Comparison of ENCODE assay signal across 1 cellular context in the genomic region with DNA sequence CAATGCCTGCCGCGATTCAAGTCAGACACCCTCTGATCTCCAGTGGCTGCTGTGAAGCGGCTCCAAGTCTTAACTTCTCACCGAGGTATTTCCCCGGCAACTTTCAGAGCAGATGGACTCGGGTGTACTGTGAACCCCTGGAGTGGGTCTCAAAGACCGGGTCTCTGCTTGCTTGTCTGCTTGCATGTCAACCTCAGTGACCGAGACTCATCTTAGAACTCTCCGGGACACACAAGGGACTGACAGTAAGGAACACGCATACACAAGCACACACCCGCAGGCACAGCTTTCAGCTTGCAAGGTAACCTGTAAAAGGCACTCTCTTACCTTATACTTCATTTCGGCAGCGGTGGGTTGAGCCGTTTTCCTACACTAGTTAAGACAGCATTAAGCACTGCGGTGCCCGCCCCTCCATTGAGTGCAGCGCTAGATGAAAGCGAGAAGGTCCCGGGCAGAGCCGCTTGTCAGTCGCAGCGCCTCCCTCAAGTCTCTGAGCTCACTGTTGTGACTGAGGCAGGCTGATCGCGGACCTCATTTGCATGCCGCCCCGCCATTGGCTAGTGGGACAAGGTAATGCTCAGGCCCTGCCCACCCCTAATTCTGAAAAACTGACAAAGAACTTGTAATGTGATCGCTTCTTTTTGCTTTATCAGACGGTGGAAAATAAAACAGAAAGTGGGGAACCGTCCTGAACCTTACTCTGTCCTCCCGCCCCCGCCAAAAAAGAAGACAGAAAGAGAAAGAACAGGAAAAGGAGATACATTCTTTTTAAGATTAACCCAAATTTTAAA.
TF ChIP-seq lines count a peak whose summit lies in the region.

A gene with protein sequence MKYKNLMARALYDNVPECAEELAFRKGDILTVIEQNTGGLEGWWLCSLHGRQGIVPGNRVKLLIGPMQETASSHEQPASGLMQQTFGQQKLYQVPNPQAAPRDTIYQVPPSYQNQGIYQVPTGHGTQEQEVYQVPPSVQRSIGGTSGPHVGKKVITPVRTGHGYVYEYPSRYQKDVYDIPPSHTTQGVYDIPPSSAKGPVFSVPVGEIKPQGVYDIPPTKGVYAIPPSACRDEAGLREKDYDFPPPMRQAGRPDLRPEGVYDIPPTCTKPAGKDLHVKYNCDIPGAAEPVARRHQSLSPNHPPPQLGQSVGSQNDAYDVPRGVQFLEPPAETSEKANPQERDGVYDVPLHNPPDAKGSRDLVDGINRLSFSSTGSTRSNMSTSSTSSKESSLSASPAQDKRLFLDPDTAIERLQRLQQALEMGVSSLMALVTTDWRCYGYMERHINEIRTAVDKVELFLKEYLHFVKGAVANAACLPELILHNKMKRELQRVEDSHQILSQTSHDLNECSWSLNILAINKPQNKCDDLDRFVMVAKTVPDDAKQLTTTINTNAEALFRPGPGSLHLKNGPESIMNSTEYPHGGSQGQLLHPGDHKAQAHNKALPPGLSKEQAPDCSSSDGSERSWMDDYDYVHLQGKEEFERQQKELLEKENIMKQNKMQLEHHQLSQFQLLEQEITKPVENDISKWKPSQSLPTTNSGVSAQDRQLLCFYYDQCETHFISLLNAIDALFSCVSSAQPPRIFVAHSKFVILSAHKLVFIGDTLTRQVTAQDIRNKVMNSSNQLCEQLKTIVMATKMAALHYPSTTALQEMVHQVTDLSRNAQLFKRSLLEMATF (minus strand): TSS at position 492 of the 791 bp plus-strand sequence. CDS start 153 bp downstream, at position 339.

TF ChIP-seq in HepG2, 621 proteins besides CTCF, POLR2A, EP300 and RAD21 (continued from another document and continues in another):
- peak; percentile 84; the same call in 1 of the 2 replicates for TF ChIP-seq ZNF605 (CRISPR knock-in tag; IDR thresholded peaks at IDR 0.05)
- TF ChIP-seq TEAD2 (CRISPR knock-in tag; IDR thresholded peaks at IDR 0.05), result no peak
- no peak for TF ChIP-seq NONO (IDR thresholded peaks at IDR 0.05)
- TF ChIP-seq NONO (CRISPR knock-in tag; conservative IDR thresholded peaks at IDR 0.05), result peak; percentile 23; the same call in 1 of the 2 replicates
- TF ChIP-seq, protein P1, sequence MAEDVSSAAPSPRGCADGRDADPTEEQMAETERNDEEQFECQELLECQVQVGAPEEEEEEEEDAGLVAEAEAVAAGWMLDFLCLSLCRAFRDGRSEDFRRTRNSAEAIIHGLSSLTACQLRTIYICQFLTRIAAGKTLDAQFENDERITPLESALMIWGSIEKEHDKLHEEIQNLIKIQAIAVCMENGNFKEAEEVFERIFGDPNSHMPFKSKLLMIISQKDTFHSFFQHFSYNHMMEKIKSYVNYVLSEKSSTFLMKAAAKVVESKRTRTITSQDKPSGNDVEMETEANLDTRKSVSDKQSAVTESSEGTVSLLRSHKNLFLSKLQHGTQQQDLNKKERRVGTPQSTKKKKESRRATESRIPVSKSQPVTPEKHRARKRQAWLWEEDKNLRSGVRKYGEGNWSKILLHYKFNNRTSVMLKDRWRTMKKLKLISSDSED (CRISPR knock-in tag; IDR thresholded peaks at IDR 0.05), result no peak
- no peak for TF ChIP-seq PHB2 (IDR thresholded peaks at IDR 0.05; ENCODE audit: partially characterized antibody)
- TF ChIP-seq, protein P2, sequence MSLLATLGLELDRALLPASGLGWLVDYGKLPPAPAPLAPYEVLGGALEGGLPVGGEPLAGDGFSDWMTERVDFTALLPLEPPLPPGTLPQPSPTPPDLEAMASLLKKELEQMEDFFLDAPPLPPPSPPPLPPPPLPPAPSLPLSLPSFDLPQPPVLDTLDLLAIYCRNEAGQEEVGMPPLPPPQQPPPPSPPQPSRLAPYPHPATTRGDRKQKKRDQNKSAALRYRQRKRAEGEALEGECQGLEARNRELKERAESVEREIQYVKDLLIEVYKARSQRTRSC (CRISPR knock-in tag; IDR thresholded peaks at IDR 0.05; ENCODE audit: low read depth), result no peak
- TF ChIP-seq ZNF251 (CRISPR knock-in tag; IDR thresholded peaks at IDR 0.05), result peak; percentile 18; the same call in 1 of the 2 replicates
- TF ChIP-seq, protein P3, sequence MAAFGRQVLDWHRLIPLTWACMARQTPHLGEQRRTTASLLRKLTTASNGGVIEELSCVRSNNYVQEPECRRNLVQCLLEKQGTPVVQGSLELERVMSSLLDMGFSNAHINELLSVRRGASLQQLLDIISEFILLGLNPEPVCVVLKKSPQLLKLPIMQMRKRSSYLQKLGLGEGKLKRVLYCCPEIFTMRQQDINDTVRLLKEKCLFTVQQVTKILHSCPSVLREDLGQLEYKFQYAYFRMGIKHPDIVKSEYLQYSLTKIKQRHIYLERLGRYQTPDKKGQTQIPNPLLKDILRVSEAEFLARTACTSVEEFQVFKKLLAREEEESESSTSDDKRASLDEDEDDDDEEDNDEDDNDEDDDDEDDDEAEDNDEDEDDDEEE (CRISPR knock-in tag; IDR thresholded peaks at IDR 0.05), result peak; percentile 51; the same call in 1 of the 2 replicates
- TF ChIP-seq FOXM1 (CRISPR knock-in tag; IDR thresholded peaks at IDR 0.05), result no peak
- peak; percentile 87; the same call in 1 of the 2 replicates for TF ChIP-seq MXD4 (CRISPR knock-in tag; IDR thresholded peaks at IDR 0.05)
- no peak for TF ChIP-seq ZKSCAN1 (IDR thresholded peaks at IDR 0.05; ENCODE audit: low read length)
- peak; percentile 79 for TF ChIP-seq MEF2D (CRISPR knock-in tag; IDR thresholded peaks at IDR 0.05)
- TF ChIP-seq, protein P4, sequence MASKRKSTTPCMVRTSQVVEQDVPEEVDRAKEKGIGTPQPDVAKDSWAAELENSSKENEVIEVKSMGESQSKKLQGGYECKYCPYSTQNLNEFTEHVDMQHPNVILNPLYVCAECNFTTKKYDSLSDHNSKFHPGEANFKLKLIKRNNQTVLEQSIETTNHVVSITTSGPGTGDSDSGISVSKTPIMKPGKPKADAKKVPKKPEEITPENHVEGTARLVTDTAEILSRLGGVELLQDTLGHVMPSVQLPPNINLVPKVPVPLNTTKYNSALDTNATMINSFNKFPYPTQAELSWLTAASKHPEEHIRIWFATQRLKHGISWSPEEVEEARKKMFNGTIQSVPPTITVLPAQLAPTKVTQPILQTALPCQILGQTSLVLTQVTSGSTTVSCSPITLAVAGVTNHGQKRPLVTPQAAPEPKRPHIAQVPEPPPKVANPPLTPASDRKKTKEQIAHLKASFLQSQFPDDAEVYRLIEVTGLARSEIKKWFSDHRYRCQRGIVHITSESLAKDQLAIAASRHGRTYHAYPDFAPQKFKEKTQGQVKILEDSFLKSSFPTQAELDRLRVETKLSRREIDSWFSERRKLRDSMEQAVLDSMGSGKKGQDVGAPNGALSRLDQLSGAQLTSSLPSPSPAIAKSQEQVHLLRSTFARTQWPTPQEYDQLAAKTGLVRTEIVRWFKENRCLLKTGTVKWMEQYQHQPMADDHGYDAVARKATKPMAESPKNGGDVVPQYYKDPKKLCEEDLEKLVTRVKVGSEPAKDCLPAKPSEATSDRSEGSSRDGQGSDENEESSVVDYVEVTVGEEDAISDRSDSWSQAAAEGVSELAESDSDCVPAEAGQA (IDR thresholded peaks at IDR 0.05; ENCODE audit: low read depth), result no peak
- TF ChIP-seq, protein P4 (CRISPR knock-in tag; IDR thresholded peaks at IDR 0.05; ENCODE audit: borderline replicate concordance), result no peak; the same call in 1 of the 2 replicates
- TF ChIP-seq, protein P5, sequence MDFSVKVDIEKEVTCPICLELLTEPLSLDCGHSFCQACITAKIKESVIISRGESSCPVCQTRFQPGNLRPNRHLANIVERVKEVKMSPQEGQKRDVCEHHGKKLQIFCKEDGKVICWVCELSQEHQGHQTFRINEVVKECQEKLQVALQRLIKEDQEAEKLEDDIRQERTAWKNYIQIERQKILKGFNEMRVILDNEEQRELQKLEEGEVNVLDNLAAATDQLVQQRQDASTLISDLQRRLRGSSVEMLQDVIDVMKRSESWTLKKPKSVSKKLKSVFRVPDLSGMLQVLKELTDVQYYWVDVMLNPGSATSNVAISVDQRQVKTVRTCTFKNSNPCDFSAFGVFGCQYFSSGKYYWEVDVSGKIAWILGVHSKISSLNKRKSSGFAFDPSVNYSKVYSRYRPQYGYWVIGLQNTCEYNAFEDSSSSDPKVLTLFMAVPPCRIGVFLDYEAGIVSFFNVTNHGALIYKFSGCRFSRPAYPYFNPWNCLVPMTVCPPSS (IDR thresholded peaks at IDR 0.05), result no peak
- peak; percentile 67; the same call in 1 of the 2 replicates for TF ChIP-seq ISL2 (CRISPR knock-in tag; IDR thresholded peaks at IDR 0.05)
- TF ChIP-seq TGIF2 (CRISPR knock-in tag; IDR thresholded peaks at IDR 0.05), result peak; percentile 99
- TF ChIP-seq ZNF83 (CRISPR knock-in tag; IDR thresholded peaks at IDR 0.05; ENCODE audit: borderline replicate concordance), result no peak
- no peak for TF ChIP-seq DNMT3B (CRISPR knock-in tag; conservative IDR thresholded peaks at IDR 0.05)
- TF ChIP-seq, protein P6, sequence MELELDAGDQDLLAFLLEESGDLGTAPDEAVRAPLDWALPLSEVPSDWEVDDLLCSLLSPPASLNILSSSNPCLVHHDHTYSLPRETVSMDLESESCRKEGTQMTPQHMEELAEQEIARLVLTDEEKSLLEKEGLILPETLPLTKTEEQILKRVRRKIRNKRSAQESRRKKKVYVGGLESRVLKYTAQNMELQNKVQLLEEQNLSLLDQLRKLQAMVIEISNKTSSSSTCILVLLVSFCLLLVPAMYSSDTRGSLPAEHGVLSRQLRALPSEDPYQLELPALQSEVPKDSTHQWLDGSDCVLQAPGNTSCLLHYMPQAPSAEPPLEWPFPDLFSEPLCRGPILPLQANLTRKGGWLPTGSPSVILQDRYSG (CRISPR knock-in tag; IDR thresholded peaks at IDR 0.05), result no peak
- no peak for TF ChIP-seq MAFG (CRISPR knock-in tag; IDR thresholded peaks at IDR 0.05)
- TF ChIP-seq ZNF430 (CRISPR knock-in tag; IDR thresholded peaks at IDR 0.05), result peak; percentile 93
- TF ChIP-seq, protein P7, sequence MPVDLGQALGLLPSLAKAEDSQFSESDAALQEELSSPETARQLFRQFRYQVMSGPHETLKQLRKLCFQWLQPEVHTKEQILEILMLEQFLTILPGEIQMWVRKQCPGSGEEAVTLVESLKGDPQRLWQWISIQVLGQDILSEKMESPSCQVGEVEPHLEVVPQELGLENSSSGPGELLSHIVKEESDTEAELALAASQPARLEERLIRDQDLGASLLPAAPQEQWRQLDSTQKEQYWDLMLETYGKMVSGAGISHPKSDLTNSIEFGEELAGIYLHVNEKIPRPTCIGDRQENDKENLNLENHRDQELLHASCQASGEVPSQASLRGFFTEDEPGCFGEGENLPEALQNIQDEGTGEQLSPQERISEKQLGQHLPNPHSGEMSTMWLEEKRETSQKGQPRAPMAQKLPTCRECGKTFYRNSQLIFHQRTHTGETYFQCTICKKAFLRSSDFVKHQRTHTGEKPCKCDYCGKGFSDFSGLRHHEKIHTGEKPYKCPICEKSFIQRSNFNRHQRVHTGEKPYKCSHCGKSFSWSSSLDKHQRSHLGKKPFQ (CRISPR knock-in tag; IDR thresholded peaks at IDR 0.05; ENCODE audit: insufficient replicate concordance), result peak; percentile 82
- no peak; a peak in 1 of 4 replicates for TF ChIP-seq NR2F1 (CRISPR knock-in tag; IDR thresholded peaks at IDR 0.05)
- TF ChIP-seq SALL1 (CRISPR knock-in tag; IDR thresholded peaks at IDR 0.05), result peak; percentile 96
- TF ChIP-seq, protein P8, sequence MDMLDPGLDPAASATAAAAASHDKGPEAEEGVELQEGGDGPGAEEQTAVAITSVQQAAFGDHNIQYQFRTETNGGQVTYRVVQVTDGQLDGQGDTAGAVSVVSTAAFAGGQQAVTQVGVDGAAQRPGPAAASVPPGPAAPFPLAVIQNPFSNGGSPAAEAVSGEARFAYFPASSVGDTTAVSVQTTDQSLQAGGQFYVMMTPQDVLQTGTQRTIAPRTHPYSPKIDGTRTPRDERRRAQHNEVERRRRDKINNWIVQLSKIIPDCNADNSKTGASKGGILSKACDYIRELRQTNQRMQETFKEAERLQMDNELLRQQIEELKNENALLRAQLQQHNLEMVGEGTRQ (IDR thresholded peaks at IDR 0.05; ENCODE audit: low read depth, low read length), result no peak
- TF ChIP-seq, protein P8 (CRISPR knock-in tag; IDR thresholded peaks at IDR 0.05; ENCODE audit: borderline replicate concordance), result no peak; the same call in 1 of the 2 replicates
- TF ChIP-seq ZNF33B (CRISPR knock-in tag; IDR thresholded peaks at IDR 0.05), result no peak
- TF ChIP-seq GFI1 (CRISPR knock-in tag; IDR thresholded peaks at IDR 0.05; ENCODE audit: borderline replicate concordance), result peak; percentile 45
- 0 out of 2 replicates have a peak, but pooled peaks have one; percentile 10 for TF ChIP-seq ZFP1 (CRISPR knock-in tag; IDR thresholded peaks at IDR 0.05)
- TF ChIP-seq, protein P9, sequence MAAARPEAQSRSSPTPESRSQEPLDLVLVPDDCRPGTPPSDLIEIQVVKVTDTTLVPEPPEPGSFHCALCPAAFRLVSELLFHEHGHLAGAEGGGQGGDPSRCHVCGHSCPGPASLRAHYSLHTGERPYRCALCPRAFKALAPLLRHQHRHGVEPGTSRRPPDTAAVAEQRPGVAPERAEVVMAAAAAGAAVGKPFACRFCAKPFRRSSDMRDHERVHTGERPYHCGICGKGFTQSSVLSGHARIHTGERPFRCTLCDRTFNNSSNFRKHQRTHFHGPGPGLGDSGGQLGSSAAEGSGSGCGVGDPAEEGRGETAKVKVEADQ (CRISPR knock-in tag; IDR thresholded peaks at IDR 0.05; ENCODE audit: borderline replicate concordance), result no peak
- TF ChIP-seq ZNF607 (CRISPR knock-in tag; IDR thresholded peaks at IDR 0.05; ENCODE audit: borderline replicate concordance), result no peak
- 0 out of 2 replicates have a peak, but pooled peaks have one; percentile 61 for TF ChIP-seq SIX4 (CRISPR knock-in tag; IDR thresholded peaks at IDR 0.05)
- peak; percentile 57; the same call in 1 of the 2 replicates for TF ChIP-seq ZMAT3 (CRISPR knock-in tag; conservative IDR thresholded peaks at IDR 0.05)
- TF ChIP-seq FLYWCH1 (CRISPR knock-in tag; IDR thresholded peaks at IDR 0.05), result no peak
- TF ChIP-seq ZSCAN25 (CRISPR knock-in tag; IDR thresholded peaks at IDR 0.05), result no peak
- no peak for TF ChIP-seq TBP (CRISPR knock-in tag; IDR thresholded peaks at IDR 0.05)
